In the genomic region with DNA sequence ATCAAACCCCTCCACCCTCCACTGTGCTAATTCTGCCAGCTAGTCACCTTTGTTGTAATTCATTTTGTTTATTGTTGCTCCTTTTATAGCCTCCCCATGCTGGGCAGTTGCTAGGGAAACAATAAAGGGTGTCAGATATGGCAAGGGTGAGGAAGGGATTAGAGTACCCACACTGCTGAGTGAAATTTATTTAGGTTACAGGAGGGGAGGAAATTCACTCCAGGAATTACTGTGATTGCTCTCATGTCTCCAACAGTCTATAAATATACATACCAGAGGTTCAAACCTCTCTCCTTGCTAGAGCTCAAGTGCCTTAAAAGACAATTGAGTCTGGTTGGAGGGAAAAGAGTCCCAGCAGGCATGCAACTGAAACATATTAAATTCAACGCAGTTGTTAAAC, we compare ENCODE assay signal across 1 cellular context.
TF ChIP-seq lines count a peak whose summit lies in the region.

No MANE protein-coding gene starts in this region.

TF ChIP-seq in GM23338, 12 proteins besides CTCF, POLR2A, EP300 and RAD21 (continued from another document):
- no peak for TF ChIP-seq JUNB (IDR thresholded peaks at IDR 0.05; ENCODE audit: unreplicated experiment)
